In the genomic region with DNA sequence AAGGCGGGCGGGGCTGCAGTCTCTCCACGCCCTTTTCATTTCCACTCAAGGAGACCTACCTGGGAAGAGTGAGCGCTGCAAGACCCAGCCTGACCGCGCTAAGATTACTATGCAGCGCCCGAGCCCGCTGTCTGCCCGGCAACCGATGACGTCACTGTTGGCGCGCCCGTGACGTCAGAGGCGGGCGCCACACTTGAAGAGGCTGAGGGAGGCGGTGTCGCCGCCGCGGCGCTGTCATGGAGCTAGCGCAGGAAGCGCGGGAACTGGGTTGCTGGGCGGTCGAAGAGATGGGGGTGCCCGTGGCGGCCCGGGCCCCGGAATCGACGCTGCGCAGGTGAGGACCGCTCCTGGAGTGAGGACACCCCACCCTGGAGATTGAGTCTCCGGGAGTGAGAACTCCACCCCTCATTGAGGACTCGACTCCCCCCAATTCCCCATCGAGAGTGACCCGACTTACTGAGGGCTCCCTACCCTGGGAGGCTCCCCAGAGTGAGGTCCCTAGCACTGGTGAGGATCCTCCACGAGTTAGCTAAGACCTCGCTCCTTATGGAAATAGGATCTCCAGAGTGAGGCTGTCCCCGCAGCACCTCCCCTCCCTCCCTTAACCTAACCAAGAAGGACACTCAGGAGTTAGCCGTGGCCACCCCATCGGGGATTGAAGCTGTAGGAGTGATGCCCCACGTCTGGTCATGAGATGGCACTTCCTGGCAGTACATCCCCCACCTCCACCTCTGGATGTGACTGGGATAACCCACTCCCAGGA, we compare ENCODE assay signal across 8 cellular contexts. TPM values are rescaled to one million over a fixed set of nuclear protein-coding genes. Genes with fewer than 3 reads are reported as not detected.
DNase-seq lines count a peak whose midpoint lies in the region; ATAC-seq, FAIRE-seq and TF ChIP-seq lines count a peak whose summit lies in the region.

Gene HAUS5 (plus strand): TSS at position 177 of the 763 bp plus-strand sequence. CDS start 60 bp downstream, at position 237.

- peak; percentile 84 for ATAC-seq in HG02759 (IDR thresholded peaks at IDR 0.05; ENCODE audit: unreplicated experiment)
- ATAC-seq in Right ventricle myocardium inferior: peak; percentile 97
- peak; percentile 96 to 99 (median 98) for ATAC-seq in pancreas

- no peak for FAIRE-seq in pancreas (lab: Jason Lieb, UNC)

- peaks cover 0 to 7% (median 6%) of the 10 kb centered on the region in 3 donors for H3K4me1 ChIP-seq in pancreas
- peaks cover 0 to 15% (median 7%) of the 10 kb centered on the region in 4 donors for H3K4me1 ChIP-seq in tibial nerve

- peak within 1 kb of the TSS in 2 of 4 donors; percentile 37 to 39 for H3K27ac ChIP-seq in pancreas
- peak within 1 kb of the TSS; percentile 61 to 89 (median 76) for H3K27ac ChIP-seq in tibial nerve

- DNase-seq in GM12864 (ENCODE audit: low read depth) (peak; percentile 74), NCI-H1436 (lab: John Stamatoyannopoulos, UW) (peak; percentile 90), SW480 (ENCODE audit: low spot score) (peak; percentile 95), Right ventricle myocardium inferior (ENCODE audit: missing footprints) (peak; percentile 98), pancreas (peak; percentile 84 to 98 (median 95)), tibial nerve (ENCODE audit: low spot score in 2 of 2) (peak; percentile 95 to 96)
- peak; percentile 90 for DNase-seq in activated naive CD8-positive, alpha-beta T cell treated with anti-CD3 and anti-CD28 coated beads, Interleukin-2, amount 50 U/mL, for 16 hours (ENCODE audit: low read depth, low spot score)

- H3K36me3 ChIP-seq in pancreas: no peaks in the 10 kb centered on the region
- peaks cover 0 to 30% (median 0%) of the 10 kb centered on the region in 3 donors for H3K36me3 ChIP-seq in tibial nerve

- peak in 1 of 2 donors; percentile 49 for TF ChIP-seq POLR2A in tibial nerve (IDR thresholded peaks at IDR 0.05)

- intact Hi-C loops in Right ventricle myocardium inferior (cut with DNase I): no loop called here
- intact Hi-C loops in pancreas (cut with DNase I): no loop called here

- no peaks in the 10 kb centered on the region for H3K9me3 ChIP-seq in pancreas
- peaks cover 0 to 9% (median 0%) of the 10 kb centered on the region in 4 donors for H3K9me3 ChIP-seq in tibial nerve

- peak; percentile 40 to 86 for TF ChIP-seq EP300 in tibial nerve (IDR thresholded peaks at IDR 0.05)

- H3K27me3 ChIP-seq in pancreas (no peaks in the 10 kb centered on the region), tibial nerve (no peaks in the 10 kb centered on the region)

- H3K4me3 ChIP-seq in GM12864 (ENCODE audit: low read depth, low read length) (peak within 1 kb of the TSS; percentile 68), pancreas (peak within 1 kb of the TSS; percentile 49 to 90 (median 76)), tibial nerve (peak within 1 kb of the TSS; percentile 51 to 91 (median 81))

- WGBS in pancreas, 2 donors: 1% methylated on average over 46 to 47 of the region's 47 CpGs
- 0 to 2% methylated on average over 13 to 22 of the region's 47 CpGs for WGBS in tibial nerve, 2 donors

- TF ChIP-seq CTCF in GM12864 (IDR thresholded peaks at IDR 0.05; ENCODE audit: low read depth, low read length, missing control alignments): no peak
- no peak for TF ChIP-seq CTCF in pancreas (IDR thresholded peaks at IDR 0.05)
- peak in 1 of 5 experiments; percentile 47 for TF ChIP-seq CTCF in tibial nerve (IDR thresholded peaks at IDR 0.05)

RNA-seq across cellular contexts. Expression of gene HAUS5, which starts in this region (rescaled TPM):
- total RNA-seq in Right ventricle myocardium inferior: 5.2 TPM
- total RNA-seq in pancreas: 10 to 100 TPM in 1 of 6 donors, 1 to 10 TPM in 5; 5.6 to 10.6 (median 6.5) TPM
- polyA plus RNA-seq in pancreas: 10 to 100 TPM; 22.1 to 22.5 TPM
- 10 to 100 TPM in 3 of 4 donors, 1 to 10 TPM in 1; 9.8 to 17.1 (median 11.0) TPM for total RNA-seq in tibial nerve
